In the genomic region with DNA sequence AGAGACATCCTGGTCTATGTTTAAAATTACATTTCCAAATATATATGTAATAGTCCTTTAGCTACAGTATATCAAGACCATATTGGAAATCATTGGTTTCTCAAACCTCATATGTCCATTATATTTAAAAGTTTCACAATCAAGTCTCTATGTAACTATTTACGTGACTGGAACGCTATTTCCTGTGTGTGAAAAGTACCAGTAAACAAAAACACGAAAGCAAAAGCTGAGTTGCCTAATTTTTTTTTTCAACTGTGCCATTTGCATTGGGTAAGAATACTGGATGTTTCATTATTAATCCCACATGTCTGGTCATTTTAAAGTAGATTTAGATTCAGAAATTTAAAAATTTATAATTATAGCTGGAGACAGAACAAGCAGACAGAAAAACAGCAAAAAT, we compare ENCODE assay signal across 24 cellular contexts.
"Had no signal": no experiment of that assay in that cellular context is flagged by ENCODE, and none has a peak within 500 bp of the region (broad histone marks: within the 10 kb centered on the region; RNA-seq: fewer than 3 reads in every experiment).

No MANE protein-coding gene starts in this region.

- H3K4me3 ChIP-seq: pancreas, prostate gland, skin epidermis, thoracic aorta had no signal

- ATAC-seq: naive thymus-derived CD4-positive, alpha-beta T cell; pancreas; sciatic nerve; stimulated activated effector memory CD8-positive, alpha-beta T cell treated with anti-CD3 and anti-CD28 coated beads, Interleukin-12 subunit alpha, Interleukin-12 subunit beta, amount 100 ng/mL, for 72 hours had no signal

- H3K27ac ChIP-seq: brain microvascular endothelial cell, pancreas, prostate gland, skin epidermis, thoracic aorta had no signal

- H3K27me3 ChIP-seq: brain microvascular endothelial cell, pancreas had no signal

- H3K36me3 ChIP-seq: brain microvascular endothelial cell, pancreas, prostate gland, thoracic aorta had no signal

- DNase-seq: activated CD4-positive, alpha-beta T cell treated with anti-CD3 and anti-CD28 coated beads for 4 hours; activated CD4-positive, alpha-beta T cell treated with anti-CD3 and anti-CD28 coated beads, Interleukin-2, amount 50 U/mL, for 4 hours; activated CD4-positive, CD25-positive, alpha-beta regulatory T cell; activated CD8-positive, alpha-beta memory T cell treated with anti-CD3 and anti-CD28 coated beads for 24 hours; activated gamma-delta T cell; activated naive CD4-positive, alpha-beta T cell treated with anti-CD3 and anti-CD28 coated beads, Interleukin-2, amount 10 ng/mL, durations not matched to agents 7 days and 5 days; activated naive CD8-positive, alpha-beta T cell treated with anti-CD3 and anti-CD28 coated beads, Interleukin-2, amount 10 ng/mL, durations not matched to agents 7 days and 5 days; amniotic stem cell; brain microvascular endothelial cell; head of caudate nucleus; hypothalamus; immature natural killer cell; midbrain; naive thymus-derived CD4-positive, alpha-beta T cell; pancreas; retina; stimulated activated CD4-positive, alpha-beta T cell treated with anti-CD3 and anti-CD28 coated beads, Interleukin-12 subunit alpha, Interleukin-12 subunit beta, amount 100 ng/mL, for 4 hours; stimulated activated CD4-positive, alpha-beta T cell treated with anti-CD3 and anti-CD28 coated beads, Interleukin-4, amount 100 ng/mL, for 1 hour; trophoblast cell had no signal

- H3K4me1 ChIP-seq: pancreas, prostate gland had no signal

- H3K9me3 ChIP-seq: pancreas, prostate gland, thoracic aorta had no signal
